ENCODE assay signal across 8 cellular contexts in genomic region chr7:124032369-124033092, GRCh38. TPM values are rescaled to one million over a fixed set of nuclear protein-coding genes. Genes with fewer than 3 reads are reported as not detected.
DNase-seq lines count a peak whose midpoint lies in the region; ATAC-seq and TF ChIP-seq lines count a peak whose summit lies in the region.

TSS of gene TMEM229A (minus strand) at chr7:124033067. CDS start at chr7:124033003, 64 bp downstream.

- no peaks in the 10 kb centered on the region for H3K9me2 ChIP-seq in OCI-LY7 (ENCODE audit: insufficient read depth, low read length)

- peak within 1 kb of the TSS in 1 of 2 donors; percentile 76 for H3K4me3 Mint-ChIP-seq in CD14-positive monocyte

- H3K4me1 ChIP-seq in adrenal gland (replicated peaks in 1 of 2) (peaks cover 4 to 19% of the 10 kb centered on the region in 2 donors), right atrium auricular region (peaks cover 0 to 11% of the 10 kb centered on the region in 2 donors), OCI-LY7 (ENCODE audit: insufficient read depth, low read length, poor library complexity, severe bottlenecking) (no peaks in the 10 kb centered on the region)

- peaks cover 46 to 53% (median 50%) of the 10 kb centered on the region in 3 donors for H3K27me3 Mint-ChIP-seq in CD14-positive monocyte (ENCODE audit: low read depth in 3 of 3)

- CTCF ChIA-PET in OCI-LY7 (lab: Charles Lee; ENCODE audit: unreplicated experiment): no interaction called here

- H3K4me3 ChIP-seq in adrenal gland (peak within 1 kb of the TSS in 3 of 4 donors; percentile 22 to 51 (median 29)), right atrium auricular region (peak within 1 kb of the TSS; percentile 54 to 55), OCI-LY7 (ENCODE audit: low read depth, low read length, poor library complexity, severe bottlenecking) (no peak within 1 kb of the TSS)

- H3K9me3 ChIP-seq in adrenal gland (replicated peaks in 1 of 3): no peaks in the 10 kb centered on the region
- no peaks in the 10 kb centered on the region for H3K9me3 ChIP-seq in right atrium auricular region
- no peaks in the 10 kb centered on the region for H3K9me3 ChIP-seq in OCI-LY7 (ENCODE audit: low read length)

- H3K36me3 ChIP-seq in adrenal gland (replicated peaks in 1 of 2) (no peaks in the 10 kb centered on the region), right atrium auricular region (no peaks in the 10 kb centered on the region), OCI-LY7 (ENCODE audit: insufficient read depth, low read length) (no peaks in the 10 kb centered on the region)

- H3K4me2 ChIP-seq in OCI-LY7 (ENCODE audit: low read length): no peak within 1 kb of the TSS

- TF ChIP-seq CTCF in adrenal gland (IDR thresholded peaks at IDR 0.05) (no peak), right atrium auricular region (IDR thresholded peaks at IDR 0.05) (peak in 1 of 2 donors; percentile 23), CD14-positive monocyte (IDR thresholded peaks at IDR 0.05) (no peak), OCI-LY7 (conservative IDR thresholded peaks at IDR 0.05; ENCODE audit: low read length) (no peak)

- POLR2A ChIA-PET in OCI-LY7 (lab: Charles Lee): no interaction called here

- WGBS in adrenal gland, 4 donors: 0 to 3% (median 0%) methylated on average over 4 to 86 of the region's 86 CpGs

- no peaks in the 10 kb centered on the region for H4K20me1 ChIP-seq in OCI-LY7 (ENCODE audit: insufficient read depth, low read length)

- no peak for TF ChIP-seq POLR2A in adrenal gland (IDR thresholded peaks at IDR 0.05)

- intact Hi-C loops in adrenal gland (cut with DNase I): no loop called here
- intact Hi-C loops in posterior cingulate gyrus (cut with DNase I): loop anchor here (2.0 kb wide), 1 partner anchor 50 kb away; no protein-coding TSS in a partner anchor
- intact Hi-C loops in CD14-positive monocyte (cut with micrococcal nuclease): no loop called here
- intact Hi-C loops in OCI-LY7 (cut with micrococcal nuclease; ENCODE audit: unreplicated experiment): no loop called here

- no TSS peak for BruUV-seq in OCI-LY7 (replicated peaks; lab: Mats Ljungman, UMichigan)

- no peak within 1 kb of the TSS for H2AFZ ChIP-seq in OCI-LY7 (ENCODE audit: low read length)

- H3K4me1 Mint-ChIP-seq in CD14-positive monocyte: peaks cover 4% of the 10 kb centered on the region

- peak within 1 kb of the TSS in 1 of 5 donors; percentile 8 for H3K27ac ChIP-seq in adrenal gland
- H3K27ac ChIP-seq in right atrium auricular region: peak within 1 kb of the TSS; percentile 38 to 80
- no peak within 1 kb of the TSS for H3K27ac ChIP-seq in OCI-LY7 (ENCODE audit: low read depth, low read length, poor library complexity, severe bottlenecking)

- no peaks in the 10 kb centered on the region for H3K79me2 ChIP-seq in OCI-LY7 (ENCODE audit: insufficient read depth, low read depth, low read length)

- ATAC-seq in GM18498 (IDR thresholded peaks at IDR 0.05; ENCODE audit: unreplicated experiment): peak; percentile 57

- peaks cover 0 to 4% of the 10 kb centered on the region in 2 donors for H3K36me3 Mint-ChIP-seq in CD14-positive monocyte

- peak; percentile 29 for DNase-seq in 8988T
- DNase-seq in NCI-H146 (lab: John Stamatoyannopoulos, UW): peak; percentile 57
- DNase-seq in adrenal gland: peak; percentile 37 to 65 (median 51)
- DNase-seq in right atrium auricular region (ENCODE audit: low spot score): no peak
- DNase-seq in posterior cingulate gyrus: peak; percentile 38 to 95 (median 57)
- no peak for DNase-seq in CD14-positive monocyte (ENCODE audit: low spot score)
- DNase-seq in OCI-LY7 (ENCODE audit: low spot score): no peak

- H3K9me3 Mint-ChIP-seq in CD14-positive monocyte: peaks cover 0 to 13% (median 9%) of the 10 kb centered on the region in 7 donors

- H3K27me3 ChIP-seq in adrenal gland (peaks cover 3% of the 10 kb centered on the region), right atrium auricular region (no peaks in the 10 kb centered on the region)

- no peak within 1 kb of the TSS for H3K27ac Mint-ChIP-seq in CD14-positive monocyte

RNA-seq across cellular contexts. Expression of gene TMEM229A, which starts in this region (rescaled TPM):
- total RNA-seq in adrenal gland (1 to 10 TPM in 6 of 8 donors, under 1 TPM in 2; 0.32 to 7.2 (median 1.7) TPM), right atrium auricular region (1 to 10 TPM in 1 of 2 donors, under 1 TPM in 1; 0.59 to 1.1 TPM), OCI-LY7 (2022) (not detected in 2 replicates)
- polyA plus RNA-seq in adrenal gland (1 to 10 TPM in 2 of 3 donors, under 1 TPM in 1; 0.34 to 2.4 (median 1.4) TPM), CD14-positive monocyte (not detected)
- total RNA-seq in OCI-LY7 (2014; rRNA removed; shearing (Covaris generic)): not detected in 2 replicates

Comparison
In these comparisons a context has a peak if more than half of its experiments do, and no peak if none do; other contexts are left out.
1. DNase-seq: peak in 8988T (single experiment), NCI-H146 (single experiment), adrenal gland (7 of 7) and posterior cingulate gyrus (10 of 10); none in right atrium auricular region (single experiment), CD14-positive monocyte (single experiment) and OCI-LY7 (single experiment).